3 cellular contexts compared by ENCODE assay signal in the genomic region with DNA sequence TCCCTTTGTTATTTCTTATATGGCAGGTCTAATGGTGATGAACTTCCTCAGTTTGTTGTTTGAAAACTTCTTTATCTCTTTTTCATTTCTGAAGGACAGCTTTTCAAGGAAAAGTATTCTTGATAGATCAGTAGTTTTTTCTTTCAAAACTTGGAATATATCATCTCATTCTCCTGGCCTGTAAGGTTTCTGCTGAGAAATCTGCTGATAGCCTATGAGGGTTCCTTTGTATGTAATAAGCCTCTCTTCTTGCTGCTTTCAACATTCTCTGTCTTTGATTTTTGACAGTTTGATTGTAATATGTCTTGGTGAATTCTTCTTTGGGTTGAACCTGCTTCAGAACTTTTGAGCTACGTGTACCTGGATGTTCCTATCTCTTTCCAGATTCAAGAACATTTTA.
TF ChIP-seq lines count a peak whose summit lies in the region.

No MANE protein-coding gene starts in this region.

TF ChIP-seq in HCT116, 20 proteins besides CTCF, POLR2A, EP300 and RAD21:
- TF ChIP-seq CEBPB (IDR thresholded peaks at IDR 0.05; ENCODE audit: low read depth) (no peak), CBX3 (IDR thresholded peaks at IDR 0.05; ENCODE audit: low read depth) (peak; percentile 75; the same call in 1 of the 2 replicates)

TF ChIP-seq in HEK293, 187 proteins besides CTCF, POLR2A, EP300 and RAD21:
- TF ChIP-seq SP3 (tag by site-specific recombination; IDR thresholded peaks at IDR 0.05), result no peak
- TF ChIP-seq ZNF391 (tag by site-specific recombination; IDR thresholded peaks at IDR 0.05; ENCODE audit: borderline replicate concordance, low read depth), result no peak
- TF ChIP-seq ZNF654 (tag by site-specific recombination; IDR thresholded peaks at IDR 0.05; ENCODE audit: low read depth), result no peak
- no peak for TF ChIP-seq ZNF23 (tag by site-specific recombination; IDR thresholded peaks at IDR 0.05; ENCODE audit: borderline replicate concordance)
- TF ChIP-seq EGR2 (tag by site-specific recombination; IDR thresholded peaks at IDR 0.05; ENCODE audit: low read depth), result no peak
- no peak for TF ChIP-seq ZNF133 (tag by site-specific recombination; IDR thresholded peaks at IDR 0.05)
- TF ChIP-seq ZNF626 (tag by site-specific recombination; IDR thresholded peaks at IDR 0.05), result peak; percentile 77; the same call in 1 of the 2 replicates
- no peak for TF ChIP-seq KLF16 (tag by site-specific recombination; IDR thresholded peaks at IDR 0.05)
- TF ChIP-seq ZNF701 (tag by site-specific recombination; IDR thresholded peaks at IDR 0.05), result no peak
- peak; percentile 99 for TF ChIP-seq ZNF791 (tag by site-specific recombination; IDR thresholded peaks at IDR 0.05)
- TF ChIP-seq ZBTB1 (tag by site-specific recombination; IDR thresholded peaks at IDR 0.05), result no peak
- TF ChIP-seq TRIM28 (IDR thresholded peaks at IDR 0.05; ENCODE audit: borderline replicate concordance, low read length), result peak; percentile 93
- TF ChIP-seq ZNF174 (tag by site-specific recombination; IDR thresholded peaks at IDR 0.05), result no peak
- no peak for TF ChIP-seq ZNF266 (tag by site-specific recombination; IDR thresholded peaks at IDR 0.05; ENCODE audit: low read depth)
- no peak for TF ChIP-seq ZNF560 (tag by site-specific recombination; IDR thresholded peaks at IDR 0.05; ENCODE audit: borderline replicate concordance)
- no peak for TF ChIP-seq ZNF521 (tag by site-specific recombination; IDR thresholded peaks at IDR 0.05)
- TF ChIP-seq ZNF155 (tag by site-specific recombination; IDR thresholded peaks at IDR 0.05), result no peak
- TF ChIP-seq ZBTB7A (tag by site-specific recombination; IDR thresholded peaks at IDR 0.05; ENCODE audit: low read depth), result no peak
- TF ChIP-seq SETDB1 (IDR thresholded peaks at IDR 0.05; ENCODE audit: insufficient read length, low read length), result peak; percentile 94

TF ChIP-seq in K562, 482 proteins besides CTCF, POLR2A, EP300 and RAD21 (continued from another document):
- TF ChIP-seq CREB1 (IDR thresholded peaks at IDR 0.05), result no peak
- TF ChIP-seq CREB1 (CRISPR knock-in tag; IDR thresholded peaks at IDR 0.05), result no peak
- no peak for TF ChIP-seq ZNF146 (CRISPR knock-in tag; IDR thresholded peaks at IDR 0.05; ENCODE audit: unreplicated experiment)
- TF ChIP-seq, protein P1, sequence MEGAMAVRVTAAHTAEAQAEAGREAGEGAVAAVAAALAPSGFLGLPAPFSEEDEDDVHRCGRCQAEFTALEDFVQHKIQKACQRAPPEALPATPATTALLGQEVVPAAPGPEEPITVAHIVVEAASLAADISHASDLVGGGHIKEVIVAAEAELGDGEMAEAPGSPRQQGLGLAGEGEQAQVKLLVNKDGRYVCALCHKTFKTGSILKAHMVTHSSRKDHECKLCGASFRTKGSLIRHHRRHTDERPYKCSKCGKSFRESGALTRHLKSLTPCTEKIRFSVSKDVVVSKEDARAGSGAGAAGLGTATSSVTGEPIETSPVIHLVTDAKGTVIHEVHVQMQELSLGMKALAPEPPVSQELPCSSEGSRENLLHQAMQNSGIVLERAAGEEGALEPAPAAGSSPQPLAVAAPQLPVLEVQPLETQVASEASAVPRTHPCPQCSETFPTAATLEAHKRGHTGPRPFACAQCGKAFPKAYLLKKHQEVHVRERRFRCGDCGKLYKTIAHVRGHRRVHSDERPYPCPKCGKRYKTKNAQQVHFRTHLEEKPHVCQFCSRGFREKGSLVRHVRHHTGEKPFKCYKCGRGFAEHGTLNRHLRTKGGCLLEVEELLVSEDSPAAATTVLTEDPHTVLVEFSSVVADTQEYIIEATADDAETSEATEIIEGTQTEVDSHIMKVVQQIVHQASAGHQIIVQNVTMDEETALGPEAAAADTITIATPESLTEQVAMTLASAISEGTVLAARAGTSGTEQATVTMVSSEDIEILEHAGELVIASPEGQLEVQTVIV (CRISPR knock-in tag; IDR thresholded peaks at IDR 0.05; ENCODE audit: borderline replicate concordance), result no peak
- TF ChIP-seq ZNF41 (CRISPR knock-in tag; conservative IDR thresholded peaks at IDR 0.05), result 0 out of 2 replicates have a peak, but pooled peaks have one; percentile 48
- TF ChIP-seq DMBX1 (CRISPR knock-in tag; IDR thresholded peaks at IDR 0.05; ENCODE audit: borderline replicate concordance), result no peak
- TF ChIP-seq ZNF740 (CRISPR knock-in tag; IDR thresholded peaks at IDR 0.05), result no peak
- TF ChIP-seq ZNF740 (tag; IDR thresholded peaks at IDR 0.05), result no peak
- no peak for TF ChIP-seq TEAD1 (CRISPR knock-in tag; IDR thresholded peaks at IDR 0.05)
- TF ChIP-seq POLR3G (IDR thresholded peaks at IDR 0.05; ENCODE audit: extremely low read depth, insufficient read length, insufficient replicate concordance), result no peak
- TF ChIP-seq ZFP1 (CRISPR knock-in tag; IDR thresholded peaks at IDR 0.05), result no peak
- TF ChIP-seq ZNF280B (CRISPR knock-in tag; IDR thresholded peaks at IDR 0.05), result peak; percentile 68; the same call in 1 of the 2 replicates
- no peak for TF ChIP-seq ZC3H4 (CRISPR knock-in tag; IDR thresholded peaks at IDR 0.05; ENCODE audit: borderline replicate concordance)
- no peak for TF ChIP-seq ZNF668 (CRISPR knock-in tag; IDR thresholded peaks at IDR 0.05)
- TF ChIP-seq CEBPB (tag; IDR thresholded peaks at IDR 0.05), result no peak
- no peak for TF ChIP-seq ZBED1 (IDR thresholded peaks at IDR 0.05)
- peak in 1 of 2 experiments; percentile 78; a peak in 1 of 3 replicates for TF ChIP-seq CBX3 (IDR thresholded peaks at IDR 0.05; ENCODE audit: borderline replicate concordance in 1 of 2, low read length in 2 of 2)
- TF ChIP-seq BDP1 (IDR thresholded peaks at IDR 0.05; ENCODE audit: insufficient read depth, insufficient read length), result no peak
- TF ChIP-seq ZKSCAN1 (IDR thresholded peaks at IDR 0.05; ENCODE audit: low read depth, low read length), result no peak
- TF ChIP-seq ZNF79 (CRISPR knock-in tag; IDR thresholded peaks at IDR 0.05; ENCODE audit: low read depth), result no peak
- TF ChIP-seq CREB3L1 (IDR thresholded peaks at IDR 0.05; ENCODE audit: borderline replicate concordance, low read depth), result no peak
- TF ChIP-seq E2F6 (IDR thresholded peaks at IDR 0.05; ENCODE audit: borderline replicate concordance in 1 of 2, extremely low read depth in 1 of 2, insufficient read depth in 1 of 2, insufficient read length in 1 of 2, low read depth in 1 of 2, low read length in 1 of 2, poor library complexity in 1 of 2, severe bottlenecking in 1 of 2), result no peak
- no peak for TF ChIP-seq PHF8 (IDR thresholded peaks at IDR 0.05; ENCODE audit: borderline replicate concordance, low read length)
- no peak for TF ChIP-seq ZNF282 (CRISPR knock-in tag; IDR thresholded peaks at IDR 0.05)
- TF ChIP-seq CREBBP (IDR thresholded peaks at IDR 0.05; ENCODE audit: low read depth, low read length), result no peak
- TF ChIP-seq CBX5 (IDR thresholded peaks at IDR 0.05; ENCODE audit: borderline replicate concordance, low read depth), result peak; percentile 83; the same call in 1 of the 2 replicates
- no peak for TF ChIP-seq FOXP1 (CRISPR knock-in tag; IDR thresholded peaks at IDR 0.05)
- no peak for TF ChIP-seq NR2C2 (CRISPR knock-in tag; IDR thresholded peaks at IDR 0.05)
- TF ChIP-seq NR2C2 (tag; IDR thresholded peaks at IDR 0.05), result no peak
- TF ChIP-seq SMARCC2 (IDR thresholded peaks at IDR 0.05; ENCODE audit: low read depth), result no peak
- TF ChIP-seq HLTF (IDR thresholded peaks at IDR 0.05), result no peak
- no peak for TF ChIP-seq VEZF1 (CRISPR knock-in tag; IDR thresholded peaks at IDR 0.05)
- no peak for TF ChIP-seq LCOR (CRISPR knock-in tag; IDR thresholded peaks at IDR 0.05)
- no peak for TF ChIP-seq TEAD4 (IDR thresholded peaks at IDR 0.05; ENCODE audit: low read length)
- no peak for TF ChIP-seq TEAD4 (CRISPR knock-in tag; IDR thresholded peaks at IDR 0.05; ENCODE audit: borderline replicate concordance)
- no peak for TF ChIP-seq ZZZ3 (IDR thresholded peaks at IDR 0.05)
- peak; percentile 80 for TF ChIP-seq TRIM28 (IDR thresholded peaks at IDR 0.05)
- no peak for TF ChIP-seq ZNF764 (CRISPR knock-in tag; IDR thresholded peaks at IDR 0.05; ENCODE audit: low read depth)
